ENCODE assay signal across 8 cellular contexts in genomic region chr1:79104617-79105016, GRCh38.
"Had no signal": no experiment of that assay in that cellular context is flagged by ENCODE, and none has a peak within 500 bp of the region (broad histone marks: within the 10 kb centered on the region; RNA-seq: fewer than 3 reads in every experiment).

No MANE protein-coding gene starts in this region.

- H3K4me3 ChIP-seq: K562 had no signal

- H3K27ac ChIP-seq: HL-60, KMS-11 had no signal

- FAIRE-seq: HepG2, HTR-8/SVneo, K562 had no signal

- DNase-seq: Karpas-422, KBM-7, KG1 had no signal

- ATAC-seq: HepG2, K562 had no signal

- H3K4me2 ChIP-seq: KMS-11 had no signal
